In the genomic region with DNA sequence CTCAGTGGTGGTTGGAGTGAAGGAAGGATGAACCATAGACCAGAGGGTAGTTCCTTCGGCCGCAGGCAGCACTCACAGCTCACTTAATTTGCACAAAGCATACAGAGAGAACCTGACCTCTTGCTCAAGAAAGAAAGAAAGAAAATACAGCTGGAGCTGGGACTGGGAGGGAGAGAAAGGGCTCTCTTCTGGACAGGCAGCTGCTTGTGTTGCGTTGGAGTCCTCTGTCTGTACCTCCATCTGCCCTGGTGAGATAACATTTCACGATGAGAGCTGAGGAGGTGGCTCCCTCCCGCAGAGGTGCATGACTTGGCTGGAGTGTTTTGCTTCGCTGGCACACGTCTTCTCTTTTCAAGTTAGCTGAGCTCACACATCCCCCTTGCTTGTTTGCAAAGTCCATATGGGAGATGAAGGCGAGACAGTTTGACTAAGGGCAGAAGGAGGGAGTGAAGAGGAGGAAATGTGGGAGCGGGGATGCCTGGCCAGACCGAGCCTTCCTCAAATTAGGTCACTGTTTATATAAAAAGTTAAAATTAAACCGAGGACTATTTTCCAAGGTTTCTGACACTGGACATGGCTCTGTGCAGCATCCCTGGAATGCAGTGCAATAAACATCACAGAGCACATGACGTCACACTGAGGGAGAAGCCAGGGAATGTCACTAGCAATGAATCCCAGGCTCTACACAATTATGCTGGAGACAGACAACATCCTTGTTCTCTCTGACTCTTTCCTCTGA, we compare ENCODE assay signal across 10 cellular contexts.
DNase-seq lines count a peak whose midpoint lies in the region; ATAC-seq, FAIRE-seq and TF ChIP-seq lines count a peak whose summit lies in the region.
"Had no signal": no experiment of that assay in that cellular context is flagged by ENCODE, and none has a peak within 500 bp of the region (broad histone marks: within the 10 kb centered on the region; RNA-seq: fewer than 3 reads in every experiment).

No MANE protein-coding gene starts in this region.

- BruUV-seq in mammary epithelial cell (replicated peaks; lab: Mats Ljungman, UMichigan): no TSS peak

- in situ Hi-C loops in mammary epithelial cell (cut with MboI; ENCODE audit: low sequenced_read_pairs in 2 of 2): no loop called here

- no peaks in the 10 kb centered on the region for H4K20me1 ChIP-seq in mammary epithelial cell (ENCODE audit: insufficient read depth, low read length)
- H4K20me1 ChIP-seq in H1 (replicated peaks in 1 of 2; ENCODE audit: control insufficient read depth in 1 of 2, insufficient read depth in 2 of 2, low read length in 2 of 2): no peaks in the 10 kb centered on the region

- H3K4me3 Mint-ChIP-seq in CD4-positive, alpha-beta T cell: no peak overlapping the region

- TF ChIP-seq POLR2A in breast epithelium (IDR thresholded peaks at IDR 0.05) (no peak), H1 (IDR thresholded peaks at IDR 0.05; ENCODE audit: control extremely low read depth in 1 of 2, low read depth in 2 of 2, low read length in 2 of 2) (no peak), vagina (IDR thresholded peaks at IDR 0.05) (no peak)

- dilution Hi-C loops in mammary epithelial cell (cut with HindIII; ENCODE audit: low sequenced_read_pairs): no loop called here

- no peak overlapping the region for H4K91ac ChIP-seq in H1 (replicated peaks; ENCODE audit: insufficient read length, low read length)

- no peaks in the 10 kb centered on the region for H3K36me3 ChIP-seq in breast epithelium
- H3K36me3 ChIP-seq in mammary epithelial cell (ENCODE audit: insufficient read depth, low read length): no peaks in the 10 kb centered on the region
- peaks cover 0 to 6% (median 0%) of the 10 kb centered on the region in 4 experiments; a peak in 1 of 8 replicates for H3K36me3 ChIP-seq in H1 (ENCODE audit: control insufficient read depth in 2 of 4, insufficient read depth in 4 of 4, low read length in 3 of 4)
- no peaks in the 10 kb centered on the region for H3K36me3 ChIP-seq in mesodermal cell (ENCODE audit: control insufficient read depth, insufficient read depth, low read length)
- H3K36me3 ChIP-seq in vagina: no peaks in the 10 kb centered on the region

- H3K56ac ChIP-seq in H1 (replicated peaks; ENCODE audit: insufficient read length, low read depth, low read length): no peak overlapping the region

- H3K23me2 ChIP-seq in H1 (ENCODE audit: low read depth, low read length): no peaks in the 10 kb centered on the region

- no peak for ATAC-seq in CD4-positive, alpha-beta T cell (ENCODE audit: poor library complexity)
- ATAC-seq in GM21786 (IDR thresholded peaks at IDR 0.05; ENCODE audit: unreplicated experiment): no peak

- no peak overlapping the region for H2BK20ac ChIP-seq in H1 (ENCODE audit: low read length)

- no peak overlapping the region for H2BK15ac ChIP-seq in H1 (ENCODE audit: low read length)

- no peak overlapping the region for H3K27ac Mint-ChIP-seq in CD4-positive, alpha-beta T cell

- H3K4me1 ChIP-seq in breast epithelium (no peaks in the 10 kb centered on the region), mammary epithelial cell (ENCODE audit: insufficient read depth, low read length) (no peaks in the 10 kb centered on the region), H1 (replicated peaks in 1 of 4; ENCODE audit: control insufficient read depth in 3 of 4, insufficient read depth in 4 of 4, low read length in 3 of 4) (peaks cover 0 to 2% (median 0%) of the 10 kb centered on the region in 4 experiments; a peak in 2 of 7 replicates), mesodermal cell (ENCODE audit: control insufficient read depth, insufficient read depth, low read length, poor library complexity, severe bottlenecking) (peaks cover 12% of the 10 kb centered on the region), vagina (peaks cover 21% of the 10 kb centered on the region)

- peak overlapping the region in 1 of 3 donors; percentile 3 for H3K4me3 ChIP-seq in breast epithelium
- H3K4me3 ChIP-seq in mammary epithelial cell (replicated peaks in 1 of 3; ENCODE audit: insufficient read depth in 1 of 3, low read depth in 2 of 3, low read length in 3 of 3): no peak overlapping the region
- H3K4me3 ChIP-seq in H1 (ENCODE audit: extremely low read depth in 1 of 4, insufficient read depth in 2 of 4, low read depth in 3 of 4, low read length in 4 of 4): no peak overlapping the region
- H3K4me3 ChIP-seq in mesodermal cell (ENCODE audit: extremely low read depth, insufficient read depth, low read length, poor library complexity, severe bottlenecking): no peak overlapping the region
- peak overlapping the region in 1 of 2 donors; percentile 3 for H3K4me3 ChIP-seq in vagina

- no peak overlapping the region for H2BK5ac ChIP-seq in H1 (ENCODE audit: low read depth, low read length)

- H3K36me3 Mint-ChIP-seq in CD4-positive, alpha-beta T cell (ENCODE audit: low read depth): no peaks in the 10 kb centered on the region

- DNase-seq in breast epithelium (ENCODE audit: low spot score in 2 of 2) (peak in 1 of 2 donors; percentile 39), mammary epithelial cell (no peak), H1 (ENCODE audit: low read depth in 1 of 2, low spot score in 2 of 2) (no peak), vagina (ENCODE audit: extremely low spot score in 2 of 2) (peak in 1 of 2 donors; percentile 95), COR-L47 (lab: John Stamatoyannopoulos, UW) (no peak)
- no peak for DNase-seq in CD4-positive, alpha-beta T cell
- DNase-seq: activated CD8-positive, alpha-beta memory T cell treated with anti-CD3 and anti-CD28 coated beads, Interleukin-2, amount 50 U/mL, for 48 hours; stimulated activated CD8-positive, alpha-beta memory T cell treated with anti-CD3 and anti-CD28 coated beads, Interleukin-4, amount 100 ng/mL, for 48 hours had no signal

- no peak overlapping the region for H2AFZ ChIP-seq in mammary epithelial cell (ENCODE audit: low read depth, low read length)
- no peak overlapping the region for H2AFZ ChIP-seq in H1 (ENCODE audit: low read length)

- H3K27ac ChIP-seq in breast epithelium (peak overlapping the region; percentile 57 to 58), mammary epithelial cell (ENCODE audit: insufficient read depth, low read depth, low read length) (no peak overlapping the region), H1 (ENCODE audit: low read depth, low read length) (no peak overlapping the region), mesodermal cell (ENCODE audit: low read depth, low read length, severe bottlenecking) (peak overlapping the region; percentile 72), vagina (peak overlapping the region; percentile 66)
- no peak overlapping the region for H3K27ac ChIP-seq in CD4-positive, alpha-beta T cell (ENCODE audit: low read depth, low read length)

- intact Hi-C loops in breast epithelium (cut with DNase I; ENCODE audit: low total_unique reads) (no loop called here), mammary epithelial cell (cut with micrococcal nuclease) (no loop called here), vagina (cut with DNase I) (no loop called here)
- intact Hi-C loops in CD4-positive, alpha-beta T cell (cut with DNase I, micrococcal nuclease): no loop called here

- no peaks in the 10 kb centered on the region for H3K27me3 Mint-ChIP-seq in CD4-positive, alpha-beta T cell

- H3K27me3 ChIP-seq in breast epithelium: no peaks in the 10 kb centered on the region
- H3K27me3 ChIP-seq in mammary epithelial cell (ENCODE audit: insufficient read depth, low read length): no peaks in the 10 kb centered on the region
- H3K27me3 ChIP-seq in H1 (replicated peaks in 1 of 4; ENCODE audit: control insufficient read depth in 3 of 4, extremely low read depth in 1 of 4, insufficient read depth in 3 of 4, low read length in 3 of 4): no peaks in the 10 kb centered on the region
- no peaks in the 10 kb centered on the region for H3K27me3 ChIP-seq in vagina
- H3K27me3 ChIP-seq in CD4-positive, alpha-beta T cell (ENCODE audit: control insufficient read depth, insufficient read depth, low read length): no peaks in the 10 kb centered on the region

- no peak for FAIRE-seq in H1 (lab: Jason Lieb, UNC)

- H3K4me2 ChIP-seq in mammary epithelial cell (ENCODE audit: insufficient read depth, low read depth, low read length): no peak overlapping the region
- no peak overlapping the region for H3K4me2 ChIP-seq in H1 (ENCODE audit: insufficient read depth in 1 of 2, low read depth in 2 of 2, low read length in 2 of 2)

- 0 out of 2 replicates have a peak overlapping the region, but pooled peaks have one; percentile 13 for H3K18ac ChIP-seq in H1 (ENCODE audit: extremely low read depth, low read length)

- POLR2A ChIA-PET in H1 (lab: Charles Lee; ENCODE audit: partially characterized antibody): interaction anchor here (0.5 kb wide), 1 partner anchor 114 kb away, joined by 3 read pairs; no protein-coding TSS in a partner anchor
- POLR2A ChIA-PET in CD4-positive, alpha-beta T cell (lab: Charles Lee): no interaction called here

- H4K5ac ChIP-seq in H1 (ENCODE audit: insufficient read length, low read depth, low read length): no peak overlapping the region

- no peak overlapping the region for H2BK120ac ChIP-seq in H1 (replicated peaks; ENCODE audit: low read depth, low read length)

- no peak overlapping the region for H2AK5ac ChIP-seq in H1 (ENCODE audit: low read depth, low read length)

- no peak for TF ChIP-seq RAD21 in H1 (IDR thresholded peaks at IDR 0.05 in 1 of 2, conservative IDR thresholded peaks at IDR 0.05 in 1 of 2; ENCODE audit: low read depth in 2 of 2, low read length in 2 of 2)

- TF ChIP-seq CTCF in breast epithelium (IDR thresholded peaks at IDR 0.05) (no peak), mammary epithelial cell (conservative IDR thresholded peaks at IDR 0.05 in 1 of 2, IDR thresholded peaks at IDR 0.05 in 1 of 2; ENCODE audit: extremely low read depth in 1 of 2, insufficient read depth in 1 of 2, low read depth in 1 of 2, low read length in 2 of 2) (no peak), H1 (IDR thresholded peaks at IDR 0.05; ENCODE audit: control extremely low read depth in 1 of 3, insufficient read depth in 1 of 3, low read depth in 1 of 3, low read length in 3 of 3) (no peak), vagina (IDR thresholded peaks at IDR 0.05) (no peak)
- TF ChIP-seq CTCF in CD4-positive, alpha-beta T cell (IDR thresholded peaks at IDR 0.05): no peak

- no peaks in the 10 kb centered on the region for H3K9me3 ChIP-seq in breast epithelium
- no peaks in the 10 kb centered on the region for H3K9me3 ChIP-seq in mammary epithelial cell (replicated peaks; ENCODE audit: insufficient read depth, low read length)
- H3K9me3 ChIP-seq in H1 (ENCODE audit: insufficient read depth in 2 of 2, low read depth in 1 of 2, low read length in 1 of 2): peaks cover 7 to 11% of the 10 kb centered on the region in 2 experiments; a peak in 3 of 4 replicates
- peaks cover 4% of the 10 kb centered on the region for H3K9me3 ChIP-seq in mesodermal cell (ENCODE audit: control insufficient read depth, low read length)
- H3K9me3 ChIP-seq in vagina: no peaks in the 10 kb centered on the region
- no peaks in the 10 kb centered on the region for H3K9me3 ChIP-seq in CD4-positive, alpha-beta T cell (ENCODE audit: control insufficient read depth, low read length)

- H3K4me1 Mint-ChIP-seq in CD4-positive, alpha-beta T cell (ENCODE audit: low read depth): no peaks in the 10 kb centered on the region

- H4K8ac ChIP-seq in H1 (ENCODE audit: extremely low read depth, insufficient read depth, low read length): no peak overlapping the region

- H3K9me3 Mint-ChIP-seq in CD4-positive, alpha-beta T cell: no peaks in the 10 kb centered on the region

- H3K23ac ChIP-seq in H1 (ENCODE audit: insufficient read length): no peak overlapping the region

- H3K79me1 ChIP-seq in H1 (ENCODE audit: low read depth, low read length): no peaks in the 10 kb centered on the region; the same call in 1 of the 2 replicates

- no peak overlapping the region for H3K14ac ChIP-seq in H1 (ENCODE audit: insufficient read length)

- no peak overlapping the region for H3K4ac ChIP-seq in H1 (replicated peaks; ENCODE audit: insufficient read length, low read depth, low read length)

- H2BK12ac ChIP-seq in H1 (ENCODE audit: low read depth, low read length): 0 out of 2 replicates have a peak overlapping the region, but pooled peaks have one; percentile 10

- H3K79me2 ChIP-seq in mammary epithelial cell (ENCODE audit: insufficient read depth, low read length): no peaks in the 10 kb centered on the region
- H3K79me2 ChIP-seq in H1 (ENCODE audit: control insufficient read depth in 1 of 2, insufficient read depth in 2 of 2, low read length in 2 of 2): no peaks in the 10 kb centered on the region

- no peak for TF ChIP-seq EP300 in H1 (IDR thresholded peaks at IDR 0.05; ENCODE audit: borderline replicate concordance in 1 of 2, low read depth in 2 of 2, low read length in 2 of 2)

- WGBS in mammary epithelial cell (ENCODE audit: low coverage, missing lambda C conversion rate): 68% methylated on average over 11 of the region's 12 CpGs
- WGBS in H1 (ENCODE audit: extremely low coverage in 1 of 2, insufficient coverage in 1 of 2, insufficient read length in 1 of 2, insufficient replicate concordance in 2 of 2, low coverage in 1 of 2, low lambda C conversion rate in 2 of 2, missing lambda C conversion rate in 1 of 2), 2 experiments: 82% methylated on average over 12 of the region's 12 CpGs; no CpG with 5 or more reads in 1 of the 2 experiments
- WGBS in mesodermal cell (ENCODE audit: insufficient coverage in 2 of 2), 2 experiments: 79 to 81% methylated on average over 5 to 6 of the region's 12 CpGs

- CTCF ChIA-PET in mammary epithelial cell (lab: Charles Lee; ENCODE audit: low non-redundant PET) (no interaction called here), H1 (lab: Charles Lee; ENCODE audit: partially characterized antibody) (interaction anchor here (0.9 to 1.3 kb wide), 2 partner anchors 79 to 261 kb away, joined by 3 read pairs; no protein-coding TSS in a partner anchor)
- CTCF ChIA-PET in CD4-positive, alpha-beta T cell (lab: Charles Lee): no interaction called here

- no peak overlapping the region for H3K9ac ChIP-seq in mammary epithelial cell (ENCODE audit: insufficient read depth, low read length)
- H3K9ac ChIP-seq in H1 (replicated peaks in 1 of 4; ENCODE audit: extremely low read depth in 1 of 4, low read depth in 3 of 4, low read length in 3 of 4): no peak overlapping the region

Comparison
In these comparisons a context has a peak if more than half of its experiments do, and no peak if none do; other contexts are left out.
1. H3K27ac ChIP-seq: peak in breast epithelium (2 of 2), mesodermal cell (single experiment) and vagina (single experiment); none in mammary epithelial cell (single experiment), H1 (single experiment) and CD4-positive, alpha-beta T cell (single experiment).